Comparison of ENCODE assay signal across 7 cellular contexts in the genomic region with DNA sequence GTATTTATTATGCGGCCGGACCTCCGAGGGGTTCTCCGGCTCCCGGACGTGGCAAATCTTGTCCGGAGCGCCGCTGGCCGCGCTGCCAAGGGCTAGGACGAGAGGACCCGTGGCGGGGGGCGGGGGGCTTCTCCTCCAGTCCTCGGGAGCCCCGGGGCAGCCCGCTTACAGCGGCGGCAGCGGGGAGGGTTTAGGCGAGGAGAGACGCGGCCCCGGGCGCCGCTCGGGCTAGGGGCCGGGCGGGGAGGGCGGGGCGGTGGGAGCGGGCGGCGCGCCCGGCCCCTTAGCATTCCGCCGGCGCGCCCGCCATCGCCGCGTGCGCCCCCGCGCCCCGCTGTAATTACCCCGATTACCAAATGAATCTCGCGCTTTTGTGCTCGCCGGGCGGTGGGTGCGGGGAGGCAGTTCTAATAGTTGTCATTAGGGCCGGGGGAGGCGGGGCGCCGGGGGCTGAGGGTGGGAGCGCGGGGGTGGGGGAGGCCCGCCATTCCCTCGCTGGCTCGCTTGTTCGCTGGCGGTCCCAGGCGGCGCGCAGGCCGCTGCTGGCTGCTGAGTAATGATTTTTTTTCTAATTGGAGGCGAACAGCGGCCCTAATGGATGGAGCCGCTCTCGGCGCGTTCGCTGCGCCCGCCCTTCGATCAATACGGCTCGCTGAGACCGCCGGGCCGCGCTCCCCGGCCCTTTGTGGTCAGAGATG.
DNase-seq lines count a peak whose midpoint lies in the region; TF ChIP-seq lines count a peak whose summit lies in the region.

No MANE protein-coding gene starts in this region.

- H3K9ac ChIP-seq in GM23248: peak overlapping the region; percentile 70

- TF ChIP-seq POLR2A in ovary (IDR thresholded peaks at IDR 0.05): no peak

- no peaks in the 10 kb centered on the region for H3K79me2 ChIP-seq in GM23248 (ENCODE audit: insufficient read depth)

- no peaks in the 10 kb centered on the region for H4K20me1 ChIP-seq in GM23248 (ENCODE audit: insufficient read depth)

- no peak for TF ChIP-seq EP300 in ovary (IDR thresholded peaks at IDR 0.05)

- WGBS in GM23248 (ENCODE audit: low coverage in 1 of 2, low lambda C conversion rate in 2 of 2, missing lambda C conversion rate in 2 of 2), 2 experiments: 1 to 7% methylated on average over 7 to 25 of the region's 88 CpGs
- 7 to 18% (median 9%) methylated on average over 74 to 88 of the region's 88 CpGs for WGBS in ovary, 3 donors

- H3K4me3 Mint-ChIP-seq in endothelial cell (ENCODE audit: unreplicated experiment): no peak overlapping the region

- H3K27me3 ChIP-seq in GM23248 (replicated peaks; ENCODE audit: insufficient read depth): no peaks in the 10 kb centered on the region
- H3K27me3 ChIP-seq in ovary: no peaks in the 10 kb centered on the region

- DNase-seq in GM23248 (peak; percentile 58), SK-N-DZ (ENCODE audit: low spot score) (peak; percentile 50), endothelial cell (ENCODE audit: low spot score) (peak; percentile 19), ovary (peak; percentile 50 to 70 (median 65)), SIG-M5 treated with dmso at 0.1 percent for 504 hours (lab: John Stamatoyannopoulos, UW; ENCODE audit: unreplicated experiment) (no peak), G401 (ENCODE audit: low spot score) (no peak), HK-2 (ENCODE audit: unreplicated experiment) (no peak)

- H3K36me3 ChIP-seq in GM23248 (ENCODE audit: low read depth) (no peaks in the 10 kb centered on the region), ovary (no peaks in the 10 kb centered on the region)

- in situ Hi-C loops in GM23248 (cut with MboI): no loop called here
- in situ Hi-C loops in G401 (cut with HindIII; ENCODE audit: low sequenced_read_pairs): no loop called here

- H2AFZ ChIP-seq in GM23248: peak overlapping the region; percentile 71

- peaks cover 5% of the 10 kb centered on the region for H3K27me3 Mint-ChIP-seq in endothelial cell (ENCODE audit: unreplicated experiment)

- H3K27ac Mint-ChIP-seq in endothelial cell (ENCODE audit: unreplicated experiment): no peak overlapping the region

- H3K4me1 ChIP-seq in GM23248 (ENCODE audit: insufficient read depth): peaks cover 11% of the 10 kb centered on the region; the same call in 1 of the 2 replicates
- no peaks in the 10 kb centered on the region for H3K4me1 ChIP-seq in ovary (ENCODE audit: insufficient read depth)

- H3K9me2 ChIP-seq in GM23248 (ENCODE audit: insufficient read depth): no peaks in the 10 kb centered on the region

- H3F3A ChIP-seq in GM23248 (ENCODE audit: insufficient read depth): no peaks in the 10 kb centered on the region

- H3K4me1 Mint-ChIP-seq in endothelial cell (ENCODE audit: unreplicated experiment): peaks cover 32% of the 10 kb centered on the region

- no peak for TF ChIP-seq CTCF in endothelial cell (IDR thresholded peaks at IDR 0.05; ENCODE audit: unreplicated experiment)
- TF ChIP-seq CTCF in ovary (IDR thresholded peaks at IDR 0.05): no peak

- H3K4me2 ChIP-seq in GM23248 (ENCODE audit: unreplicated experiment): peak overlapping the region; percentile 61

- H3K9me3 ChIP-seq in GM23248 (ENCODE audit: low read depth) (no peaks in the 10 kb centered on the region), ovary (no peaks in the 10 kb centered on the region)

- no peaks in the 10 kb centered on the region for H3K36me3 Mint-ChIP-seq in endothelial cell (ENCODE audit: low read depth, unreplicated experiment)

- H3K4me3 ChIP-seq in GM23248: peak overlapping the region; percentile 65
- peak overlapping the region; percentile 43 for H3K4me3 ChIP-seq in ovary

- no peaks in the 10 kb centered on the region for H3K9me3 Mint-ChIP-seq in endothelial cell (ENCODE audit: unreplicated experiment)

- intact Hi-C loops in ovary (cut with DNase I): no loop called here

- H3K27ac ChIP-seq in GM23248: no peak overlapping the region
- H3K27ac ChIP-seq in ovary: no peak overlapping the region

Comparison
In these comparisons a context has a peak if more than half of its experiments do, and no peak if none do; other contexts are left out.
1. DNase-seq: peak in GM23248 (single experiment), SK-N-DZ (single experiment), endothelial cell (single experiment) and ovary (5 of 5); none in SIG-M5 treated with dmso at 0.1 percent for 504 hours (single experiment), G401 (single experiment) and HK-2 (single experiment).